ENCODE assay signal across 14 cellular contexts in the genomic region with DNA sequence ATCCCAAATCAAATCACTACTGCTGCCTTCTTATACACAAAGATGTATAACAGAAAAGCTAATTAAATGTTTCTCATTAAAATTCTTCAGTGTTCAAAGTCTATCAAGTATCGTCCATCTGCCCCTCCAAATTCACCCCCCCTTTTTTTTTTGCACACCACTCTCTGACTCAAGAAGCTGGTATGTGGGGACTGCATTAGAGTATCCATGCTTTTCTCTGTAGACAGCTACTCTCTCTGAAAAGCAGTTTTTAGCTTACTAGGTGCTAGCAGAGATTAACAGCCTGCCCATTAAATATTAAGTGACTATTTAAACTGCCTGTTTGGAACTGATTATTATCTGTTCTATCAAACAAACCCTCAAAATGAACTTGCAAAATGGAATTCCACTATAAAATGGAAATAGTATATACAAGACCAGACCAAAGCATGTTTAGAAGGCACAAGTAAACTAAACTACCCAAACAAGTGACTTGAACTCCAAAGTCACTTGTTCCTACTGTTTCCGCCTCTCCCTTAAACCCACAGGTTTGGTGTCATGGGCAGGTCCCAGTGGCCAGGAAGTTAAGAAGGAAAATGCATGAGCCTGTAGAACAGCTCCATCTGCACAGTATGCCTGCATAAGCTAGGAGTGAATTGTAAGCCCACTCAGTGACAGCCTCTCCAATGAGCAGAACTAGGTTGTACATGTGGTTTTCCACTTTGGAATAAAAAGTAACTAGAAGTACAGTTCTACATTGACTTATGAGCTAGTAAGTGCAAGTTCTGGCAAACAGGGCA. TPM values are rescaled to one million over a fixed set of nuclear protein-coding genes. Genes with fewer than 3 reads are reported as not detected.
DNase-seq lines count a peak whose midpoint lies in the region; ATAC-seq and TF ChIP-seq lines count a peak whose summit lies in the region.
"Had no signal": no experiment of that assay in that cellular context is flagged by ENCODE, and none has a peak within 500 bp of the region (broad histone marks: within the 10 kb centered on the region; RNA-seq: fewer than 3 reads in every experiment).

No MANE protein-coding gene starts in this region.

- H3K27me3 ChIP-seq in brain microvascular endothelial cell (replicated peaks), result no peaks in the 10 kb centered on the region
- H3K27me3 ChIP-seq in kidney epithelial cell (ENCODE audit: control insufficient read depth, insufficient read depth, low read length), result no peaks in the 10 kb centered on the region
- H3K27me3 ChIP-seq: cardiac muscle cell, MG63 had no signal

- in situ Hi-C loops in ACHN (cut with HindIII; ENCODE audit: low pct_ligation_motif_present, low pct_unique_long_range_greater_than_20kb, low sequenced_read_pairs), result no loop called here
- in situ Hi-C loops in brain microvascular endothelial cell (cut with HindIII; ENCODE audit: low pct_ligation_motif_present, low sequenced_read_pairs), result no loop called here
- in situ Hi-C loops in G401 (cut with HindIII; ENCODE audit: low sequenced_read_pairs), result no loop called here

- H3K4me3 ChIP-seq in brain microvascular endothelial cell (ENCODE audit: low read depth, low read length) (peak overlapping the region; percentile 20), kidney epithelial cell (ENCODE audit: low read depth, low read length) (no peak overlapping the region)
- H3K4me3 ChIP-seq: cardiac muscle cell, MG63 had no signal

- ATAC-seq in HG02763 (IDR thresholded peaks at IDR 0.05; ENCODE audit: unreplicated experiment), result no peak
- ATAC-seq: T-helper 17 cell had no signal

- no peak for TF ChIP-seq CTCF in brain microvascular endothelial cell (IDR thresholded peaks at IDR 0.05; ENCODE audit: low read depth, low read length, missing control alignments)
- TF ChIP-seq CTCF in kidney epithelial cell (IDR thresholded peaks at IDR 0.05; ENCODE audit: insufficient read depth, low read length, poor library complexity, severe bottlenecking), result no peak

- H3K36me3 ChIP-seq in brain microvascular endothelial cell (replicated peaks) (no peaks in the 10 kb centered on the region), kidney epithelial cell (ENCODE audit: control insufficient read depth, insufficient read depth, low read length) (no peaks in the 10 kb centered on the region)
- H3K36me3 ChIP-seq: cardiac muscle cell, MG63 had no signal

- peak; percentile 75 for DNase-seq in ACHN
- peak; percentile 82 for DNase-seq in LHCN-M2 (ENCODE audit: low read depth)
- no peak for DNase-seq in brain microvascular endothelial cell
- peak; percentile 28 for DNase-seq in kidney epithelial cell (ENCODE audit: low read depth)
- no peak for DNase-seq in stimulated activated CD4-positive, alpha-beta T cell treated with anti-CD3 and anti-CD28 coated beads, Interleukin-4, amount 100 ng/mL, for 4 hours
- DNase-seq in G401 (ENCODE audit: low spot score), result no peak
- no peak for DNase-seq in NCI-H1105 (lab: John Stamatoyannopoulos, UW)
- DNase-seq: activated CD4-positive, alpha-beta T cell treated with anti-CD3 and anti-CD28 coated beads, Interleukin-2, amount 50 U/mL, for 4 hours; MG63; posterior cingulate gyrus; stimulated activated CD4-positive, alpha-beta T cell treated with anti-CD3 and anti-CD28 coated beads, Interleukin-1b, Interleukin-23, amount 100 ng/mL, for 48 hours; T-helper 17 cell had no signal

- no peak overlapping the region for H3K27ac ChIP-seq in brain microvascular endothelial cell
- H3K27ac ChIP-seq: cardiac muscle cell had no signal

RNA-seq across cellular contexts. Expression of a gene that starts 32.5 kb away (rescaled TPM):
- total RNA-seq in LHCN-M2 (2014; rRNA removed), result 137 and 145 TPM in 2 replicates
- polyA plus RNA-seq in LHCN-M2 (2012), result 92.4 TPM
- total RNA-seq in kidney epithelial cell, result 27.6 and 30.8 TPM in 2 replicates
- 11.8 and 12.6 TPM in 2 replicates for total RNA-seq in G401 (2014; rRNA removed; shearing (Covaris generic))

Comparison
In these comparisons a context has a peak if more than half of its experiments do, and no peak if none do; other contexts are left out.
1. DNase-seq: peak in ACHN (single experiment), LHCN-M2 (single experiment) and kidney epithelial cell (single experiment); none in brain microvascular endothelial cell (single experiment), stimulated activated CD4-positive, alpha-beta T cell treated with anti-CD3 and anti-CD28 coated beads, Interleukin-4, amount 100 ng/mL, for 4 hours (0 of 2), G401 (single experiment) and NCI-H1105 (single experiment).